Comparison of ENCODE assay signal across 8 cellular contexts in the genomic region with DNA sequence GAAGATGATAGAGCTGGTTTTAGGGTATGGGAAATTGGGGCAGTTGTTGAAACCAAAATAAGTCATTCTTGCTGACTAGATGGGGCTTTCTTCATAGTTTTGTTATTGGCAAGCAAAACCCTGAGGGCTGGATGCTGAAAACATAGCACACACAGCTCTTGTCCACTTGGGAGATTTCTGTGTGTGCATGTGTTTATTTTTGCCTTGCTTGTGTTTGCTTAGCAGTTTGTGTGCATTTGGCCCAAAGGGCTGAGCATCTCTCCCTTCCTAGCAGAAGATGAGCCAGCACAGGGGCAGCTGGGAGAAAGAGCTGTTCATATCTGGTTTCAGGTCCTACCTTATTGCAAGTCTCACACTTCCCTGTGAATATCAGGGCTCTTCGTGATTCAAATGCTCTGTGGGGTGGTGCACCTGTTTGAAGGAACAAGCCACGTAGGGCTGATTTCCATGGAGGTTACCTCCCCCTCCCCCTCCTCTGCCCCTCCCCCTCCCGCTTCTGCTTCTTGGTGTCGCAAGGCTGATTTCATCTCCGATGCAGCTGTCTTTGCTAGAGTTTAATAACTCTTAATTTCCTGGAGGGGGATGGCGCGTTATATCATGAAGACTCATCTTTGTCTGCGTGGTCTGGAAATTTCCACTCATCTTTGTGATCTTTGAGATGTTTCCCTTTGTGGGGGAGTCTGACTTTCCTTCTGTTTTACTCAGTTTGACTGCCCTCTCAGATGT.
DNase-seq lines count a peak whose midpoint lies in the region; ATAC-seq, FAIRE-seq and TF ChIP-seq lines count a peak whose summit lies in the region.

No MANE protein-coding gene starts in this region.

- no peak for TF ChIP-seq CTCF in H1 (IDR thresholded peaks at IDR 0.05; ENCODE audit: control extremely low read depth in 1 of 3, insufficient read depth in 1 of 3, low read depth in 1 of 3, low read length in 3 of 3)

- H3K4me3 ChIP-seq in GM08714 (ENCODE audit: low read length) = peak overlapping the region; percentile 34; the same call in 1 of the 2 replicates
- no peak overlapping the region for H3K4me3 ChIP-seq in H1 (ENCODE audit: extremely low read depth in 1 of 4, insufficient read depth in 2 of 4, low read depth in 3 of 4, low read length in 4 of 4)

- H2BK20ac ChIP-seq in H1 (ENCODE audit: low read length) = no peak overlapping the region

- H3K79me1 ChIP-seq in H1 (ENCODE audit: low read depth, low read length) = no peaks in the 10 kb centered on the region; the same call in 1 of the 2 replicates

- H3K9ac ChIP-seq in H1 (replicated peaks in 1 of 4; ENCODE audit: extremely low read depth in 1 of 4, low read depth in 3 of 4, low read length in 3 of 4) = no peak overlapping the region

- no peak overlapping the region for H3K56ac ChIP-seq in H1 (replicated peaks; ENCODE audit: insufficient read length, low read depth, low read length)

- H3K27me3 ChIP-seq in H1 (replicated peaks in 1 of 4; ENCODE audit: control insufficient read depth in 3 of 4, extremely low read depth in 1 of 4, insufficient read depth in 3 of 4, low read length in 3 of 4) = no peaks in the 10 kb centered on the region

- H2AFZ ChIP-seq in H1 (ENCODE audit: low read length) = no peak overlapping the region

- no peak for TF ChIP-seq POLR2A in H1 (IDR thresholded peaks at IDR 0.05; ENCODE audit: control extremely low read depth in 1 of 2, low read depth in 2 of 2, low read length in 2 of 2)

- TF ChIP-seq EP300 in H1 (IDR thresholded peaks at IDR 0.05; ENCODE audit: borderline replicate concordance in 1 of 2, low read depth in 2 of 2, low read length in 2 of 2) = no peak

- no peak overlapping the region for H4K8ac ChIP-seq in H1 (ENCODE audit: extremely low read depth, insufficient read depth, low read length)

- H2BK15ac ChIP-seq in H1 (ENCODE audit: low read length) = no peak overlapping the region

- peak; percentile 62 for ATAC-seq in GM21381 (IDR thresholded peaks at IDR 0.05; ENCODE audit: unreplicated experiment)
- no peak for ATAC-seq in HG02938 (IDR thresholded peaks at IDR 0.05; ENCODE audit: unreplicated experiment)

- no peak overlapping the region for H4K91ac ChIP-seq in H1 (replicated peaks; ENCODE audit: insufficient read length, low read length)

- no peak overlapping the region for H3K23ac ChIP-seq in H1 (ENCODE audit: insufficient read length)

- CTCF ChIA-PET in H1 (lab: Charles Lee; ENCODE audit: partially characterized antibody) = interaction anchor here (0.6 to 1.4 kb wide), 2 partner anchors 9 to 539 kb away, joined by 4 to 8 read pairs; no protein-coding TSS in a partner anchor

- H3K4me2 ChIP-seq in H1 (ENCODE audit: insufficient read depth in 1 of 2, low read depth in 2 of 2, low read length in 2 of 2) = no peak overlapping the region

- peaks cover 0 to 4% (median 1%) of the 10 kb centered on the region in 4 experiments; a peak in 3 of 7 replicates for H3K4me1 ChIP-seq in H1 (replicated peaks in 1 of 4; ENCODE audit: control insufficient read depth in 3 of 4, insufficient read depth in 4 of 4, low read length in 3 of 4)

- no peak overlapping the region for H3K27ac ChIP-seq in H1 (ENCODE audit: low read depth, low read length)

- H2BK12ac ChIP-seq in H1 (ENCODE audit: low read depth, low read length) = no peak overlapping the region

- H2BK5ac ChIP-seq in H1 (ENCODE audit: low read depth, low read length) = no peak overlapping the region

- FAIRE-seq in H1 (lab: Jason Lieb, UNC) = no peak

- intact Hi-C loops in posterior vena cava (cut with DNase I) = no loop called here

- H2AK5ac ChIP-seq in H1 (ENCODE audit: low read depth, low read length) = no peak overlapping the region

- H3K18ac ChIP-seq in H1 (ENCODE audit: extremely low read depth, low read length) = no peak overlapping the region

- DNase-seq in LHCN-M2 (ENCODE audit: low read depth) = peak; percentile 91
- DNase-seq in H1 (ENCODE audit: low read depth in 1 of 2, low spot score in 2 of 2) = no peak
- DNase-seq in stimulated activated CD8-positive, alpha-beta memory T cell treated with anti-CD3 and anti-CD28 coated beads, Interleukin-4, amount 100 ng/mL, for 48 hours = peak; percentile 62
- no peak for DNase-seq in stimulated activated naive CD4-positive, alpha-beta T cell (lab: John Stamatoyannopoulos, UW)
- DNase-seq in posterior vena cava (ENCODE audit: low spot score) = no peak

- 85% methylated on average over 7 of the region's 8 CpGs; no CpG with 5 or more reads in 1 of the 2 experiments for WGBS in H1 (ENCODE audit: extremely low coverage in 1 of 2, insufficient coverage in 1 of 2, insufficient read length in 1 of 2, insufficient replicate concordance in 2 of 2, low coverage in 1 of 2, low lambda C conversion rate in 2 of 2, missing lambda C conversion rate in 1 of 2), 2 experiments

- H3K79me2 ChIP-seq in H1 (ENCODE audit: control insufficient read depth in 1 of 2, insufficient read depth in 2 of 2, low read length in 2 of 2) = no peaks in the 10 kb centered on the region

- no peak for TF ChIP-seq RAD21 in H1 (IDR thresholded peaks at IDR 0.05 in 1 of 2, conservative IDR thresholded peaks at IDR 0.05 in 1 of 2; ENCODE audit: low read depth in 2 of 2, low read length in 2 of 2)

- no peak overlapping the region for H3K4ac ChIP-seq in H1 (replicated peaks; ENCODE audit: insufficient read length, low read depth, low read length)

- peaks cover 3 to 5% of the 10 kb centered on the region in 2 experiments; a peak in 2 of 4 replicates for H3K9me3 ChIP-seq in H1 (ENCODE audit: insufficient read depth in 2 of 2, low read depth in 1 of 2, low read length in 1 of 2)

- H2BK120ac ChIP-seq in H1 (replicated peaks; ENCODE audit: low read depth, low read length) = no peak overlapping the region

- no peaks in the 10 kb centered on the region for H4K20me1 ChIP-seq in H1 (replicated peaks in 1 of 2; ENCODE audit: control insufficient read depth in 1 of 2, insufficient read depth in 2 of 2, low read length in 2 of 2)

- peaks cover 0 to 8% (median 2%) of the 10 kb centered on the region in 4 experiments; a peak in 4 of 8 replicates for H3K36me3 ChIP-seq in H1 (ENCODE audit: control insufficient read depth in 2 of 4, insufficient read depth in 4 of 4, low read length in 3 of 4)

- POLR2A ChIA-PET in H1 (lab: Charles Lee; ENCODE audit: partially characterized antibody) = no interaction called here

- H4K5ac ChIP-seq in H1 (ENCODE audit: insufficient read length, low read depth, low read length) = no peak overlapping the region

- no peaks in the 10 kb centered on the region for H3K23me2 ChIP-seq in H1 (ENCODE audit: low read depth, low read length)

- H3K14ac ChIP-seq in H1 (ENCODE audit: insufficient read length) = no peak overlapping the region

TF ChIP-seq in H1, 55 proteins besides CTCF, POLR2A, EP300 and RAD21:
- TF ChIP-seq POU5F1 (IDR thresholded peaks at IDR 0.05; ENCODE audit: low read depth, low read length) (no peak), CEBPB (IDR thresholded peaks at IDR 0.05; ENCODE audit: low read depth, low read length) (0 out of 2 replicates have a peak, but pooled peaks have one; percentile 14), KDM5A (IDR thresholded peaks at IDR 0.05; ENCODE audit: low read length) (no peak)

Comparison
In these comparisons a context has a peak if more than half of its experiments do, and no peak if none do; other contexts are left out.
1. DNase-seq: peak in LHCN-M2 (single experiment) and stimulated activated CD8-positive, alpha-beta memory T cell treated with anti-CD3 and anti-CD28 coated beads, Interleukin-4, amount 100 ng/mL, for 48 hours (single experiment); none in H1 (0 of 2), stimulated activated naive CD4-positive, alpha-beta T cell (0 of 6) and posterior vena cava (single experiment).